ENCODE assay signal across 8 cellular contexts in genomic region chr7:107743567-107744344, GRCh38. TPM values are rescaled to one million over a fixed set of nuclear protein-coding genes. Genes with fewer than 3 reads are reported as not detected.
DNase-seq lines count a peak whose midpoint lies in the region; ATAC-seq and TF ChIP-seq lines count a peak whose summit lies in the region.

CBLL1 (plus strand) TSS chr7:107744142; CDS start chr7:107744164, 22 bp downstream.

- H4K20me1 ChIP-seq in DND-41 (ENCODE audit: insufficient read depth, low read length) (peaks cover 40% of the 10 kb centered on the region), KMS-11 (ENCODE audit: insufficient read depth) (peaks cover 21% of the 10 kb centered on the region)

- H3K27ac ChIP-seq in DND-41 (ENCODE audit: low read length) (peak within 1 kb of the TSS; percentile 99), KMS-11 (peak within 1 kb of the TSS; percentile 96), Panc1 (ENCODE audit: low read length) (peak within 1 kb of the TSS; percentile 96), esophagus muscularis mucosa (replicated peaks in 1 of 4) (peak within 1 kb of the TSS; percentile 93 to 96 (median 95)), muscle layer of duodenum (ENCODE audit: low read length) (peak within 1 kb of the TSS; percentile 98)

- DNase-seq in DND-41 (peak; percentile 97), Panc1 (ENCODE audit: low read depth, low spot score) (peak; percentile 93), esophagus muscularis mucosa (ENCODE audit: extremely low spot score) (peak; percentile 98)
- peak; percentile 98 to 99 for DNase-seq in activated T-cell treated with anti-CD3 and anti-CD28 coated beads, Interleukin-2, amount 50 U/mL, for 48 hours
- DNase-seq in stimulated activated CD8-positive, alpha-beta memory T cell treated with anti-CD3 and anti-CD28 coated beads, Interleukin-7, amount 100 ng/mL, for 4 hours (ENCODE audit: low read depth in 2 of 2), result peak; percentile 94 to 98

- peak within 1 kb of the TSS; percentile 97 for H2AFZ ChIP-seq in DND-41 (ENCODE audit: low read depth, low read length)
- H2AFZ ChIP-seq in KMS-11 (ENCODE audit: low read depth), result peak within 1 kb of the TSS; percentile 89

- H3K27me3 ChIP-seq in DND-41 (ENCODE audit: insufficient read depth, low read length, poor library complexity), result no peaks in the 10 kb centered on the region
- H3K27me3 ChIP-seq in KMS-11 (ENCODE audit: insufficient read depth, low read depth), result no peaks in the 10 kb centered on the region
- H3K27me3 ChIP-seq in Panc1 (ENCODE audit: control insufficient read depth, insufficient read depth, low read length), result no peaks in the 10 kb centered on the region
- H3K27me3 ChIP-seq in esophagus muscularis mucosa, result no peaks in the 10 kb centered on the region
- H3K27me3 ChIP-seq in muscle layer of duodenum (ENCODE audit: low read depth, low read length), result no peaks in the 10 kb centered on the region

- H3K4me1 ChIP-seq in DND-41 (ENCODE audit: insufficient read depth, low read length) (peaks cover 44% of the 10 kb centered on the region), KMS-11 (ENCODE audit: low read depth, poor library complexity, severe bottlenecking) (peaks cover 40% of the 10 kb centered on the region), Panc1 (ENCODE audit: control insufficient read depth, insufficient read depth, low read length) (peaks cover 19% of the 10 kb centered on the region), esophagus muscularis mucosa (peaks cover 27 to 51% (median 49%) of the 10 kb centered on the region in 4 donors), muscle layer of duodenum (ENCODE audit: control insufficient read depth in 1 of 2, insufficient read depth in 2 of 2, low read length in 2 of 2) (peaks cover 10 to 37% of the 10 kb centered on the region in 2 donors)

- H3K9ac ChIP-seq in DND-41 (ENCODE audit: low read depth, low read length) (peak within 1 kb of the TSS; percentile 93), KMS-11 (peak within 1 kb of the TSS; percentile 92)

- POLR2A ChIA-PET in Panc1 (lab: Charles Lee), result interaction anchor here (0.5 to 0.8 kb wide), 3 partner anchors 46 to 148 kb away, joined by 3 to 4 read pairs (median 4); no protein-coding TSS in a partner anchor

- in situ Hi-C loops in Panc1 (cut with HindIII; ENCODE audit: low pct_unique_long_range_greater_than_20kb, low sequenced_read_pairs), result no loop called here

- intact Hi-C loops in Panc1 (cut with micrococcal nuclease; ENCODE audit: unreplicated experiment), result loop anchor here (2.0 kb wide), 1 partner anchor 131 kb away; no protein-coding TSS in a partner anchor
- intact Hi-C loops in esophagus muscularis mucosa (cut with DNase I), result loop anchor here (1.0 to 10.0 kb wide), 4 partner anchors 74 to 281 kb away; no protein-coding TSS in a partner anchor

- H3K79me2 ChIP-seq in DND-41 (ENCODE audit: insufficient read depth, low read length), result peaks cover 51% of the 10 kb centered on the region
- peaks cover 48% of the 10 kb centered on the region for H3K79me2 ChIP-seq in KMS-11 (ENCODE audit: insufficient read depth, low read depth)

- peak; percentile 57 for TF ChIP-seq POLR2A in esophagus muscularis mucosa (IDR thresholded peaks at IDR 0.05; ENCODE audit: low read depth)

- H3K4me3 ChIP-seq in DND-41 (ENCODE audit: low read depth in 1 of 2, low read length in 2 of 2) (peak within 1 kb of the TSS; percentile 80 to 84), KMS-11 (IDR thresholded peaks at IDR 0.05; ENCODE audit: insufficient read depth, low read depth, low read length) (no peak within 1 kb of the TSS), Panc1 (ENCODE audit: low read depth in 2 of 2, low read length in 2 of 2) (peak within 1 kb of the TSS; percentile 96 to 97), esophagus muscularis mucosa (peak within 1 kb of the TSS; percentile 80 to 94 (median 88)), muscle layer of duodenum (ENCODE audit: low read depth in 1 of 2, low read length in 2 of 2) (peak within 1 kb of the TSS; percentile 97 to 99)

- no peak for TF ChIP-seq EP300 in esophagus muscularis mucosa (IDR thresholded peaks at IDR 0.05)

- no peaks in the 10 kb centered on the region for H3K9me3 ChIP-seq in DND-41 (ENCODE audit: insufficient read depth, low read length, severe bottlenecking)
- no peaks in the 10 kb centered on the region for H3K9me3 ChIP-seq in Panc1 (ENCODE audit: control insufficient read depth, insufficient read depth, low read depth, low read length)
- H3K9me3 ChIP-seq in esophagus muscularis mucosa, result no peaks in the 10 kb centered on the region
- no peaks in the 10 kb centered on the region for H3K9me3 ChIP-seq in muscle layer of duodenum (ENCODE audit: control insufficient read depth in 1 of 2, low read length in 2 of 2)

- no TSS peak for BruUV-seq in Panc1 (replicated peaks; lab: Mats Ljungman, UMichigan)

- H3K4me2 ChIP-seq in DND-41 (ENCODE audit: insufficient read depth, low read length) (peak within 1 kb of the TSS; percentile 80), KMS-11 (peak within 1 kb of the TSS; percentile 82)

- WGBS in esophagus muscularis mucosa, result 0% methylated on average over 24 of the region's 56 CpGs

- H3K36me3 ChIP-seq in DND-41 (ENCODE audit: insufficient read depth, low read length), result peaks cover 25% of the 10 kb centered on the region
- H3K36me3 ChIP-seq in KMS-11 (ENCODE audit: insufficient read depth), result no peaks in the 10 kb centered on the region
- peaks cover 7% of the 10 kb centered on the region for H3K36me3 ChIP-seq in Panc1 (ENCODE audit: control insufficient read depth, insufficient read depth, low read length)
- H3K36me3 ChIP-seq in esophagus muscularis mucosa, result peaks cover 0 to under 1% (median 0%) of the 10 kb centered on the region in 4 donors
- peaks cover 0 to under 1% of the 10 kb centered on the region in 2 donors for H3K36me3 ChIP-seq in muscle layer of duodenum (ENCODE audit: control insufficient read depth in 1 of 2, insufficient read depth in 2 of 2, low read length in 2 of 2)

- CTCF ChIA-PET in Panc1 (lab: Charles Lee), result interaction anchor here (0.5 to 1.9 kb wide), 8 partner anchors 12 to 774 kb away, joined by 3 to 26 read pairs (median 5); no protein-coding TSS in a partner anchor

- TF ChIP-seq CTCF in DND-41 (IDR thresholded peaks at IDR 0.05; ENCODE audit: borderline replicate concordance, extremely low read depth, low read length, poor library complexity, severe bottlenecking) (peak; percentile 79), KMS-11 (conservative IDR thresholded peaks at IDR 0.05; ENCODE audit: low read depth, low read length) (peak; percentile 53; the same call in 1 of the 2 replicates), Panc1 (IDR thresholded peaks at IDR 0.05) (peak; percentile 85), esophagus muscularis mucosa (IDR thresholded peaks at IDR 0.05) (peak; percentile 64 to 78 (median 75))

- peak; percentile 89 for ATAC-seq in DND-41 (ENCODE audit: insufficient read depth, low read depth)
- ATAC-seq in GM21737 (IDR thresholded peaks at IDR 0.05; ENCODE audit: unreplicated experiment), result peak; percentile 90
- peak; percentile 98 for ATAC-seq in Panc1

RNA-seq across cellular contexts. Expression of gene CBLL1, which starts in this region (rescaled TPM):
- total RNA-seq in Panc1 (2021; ENCODE audit: unreplicated experiment), result 34.7 TPM
- 18.5 TPM for polyA plus RNA-seq in Panc1 (2012; ENCODE audit: insufficient read length)
- 10 to 100 TPM; 60.1 to 67.3 (median 63.6) TPM for total RNA-seq in esophagus muscularis mucosa
